In the genomic region with DNA sequence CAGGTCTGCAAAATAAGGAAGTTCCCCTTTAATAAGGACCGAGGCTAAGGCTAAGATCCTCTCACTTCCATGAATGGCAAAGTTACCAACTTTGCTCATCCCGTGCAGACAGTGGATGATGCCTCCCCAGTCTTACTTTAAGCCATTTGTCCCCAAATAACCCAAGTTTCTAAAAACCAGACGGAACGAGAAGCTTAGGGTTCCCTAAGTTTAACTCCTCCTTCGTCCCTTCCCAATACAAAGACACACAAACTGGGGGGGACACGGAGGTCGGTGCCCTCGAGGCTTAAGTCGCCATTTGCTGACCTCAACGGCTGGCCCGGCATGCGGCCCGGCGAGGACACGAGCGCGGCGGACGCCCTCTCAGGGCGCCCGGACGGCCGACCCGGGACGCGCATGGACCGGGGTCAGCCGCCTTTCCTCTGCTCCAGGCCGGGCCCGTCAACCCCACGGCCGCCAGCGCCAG, we compare ENCODE assay signal across 1 cellular context.
TF ChIP-seq lines count a peak whose summit lies in the region.

No MANE protein-coding gene starts in this region.

TF ChIP-seq in HepG2, 621 proteins besides CTCF, POLR2A, EP300 and RAD21 (continued from another document and continues in another):
- TF ChIP-seq, protein P1, sequence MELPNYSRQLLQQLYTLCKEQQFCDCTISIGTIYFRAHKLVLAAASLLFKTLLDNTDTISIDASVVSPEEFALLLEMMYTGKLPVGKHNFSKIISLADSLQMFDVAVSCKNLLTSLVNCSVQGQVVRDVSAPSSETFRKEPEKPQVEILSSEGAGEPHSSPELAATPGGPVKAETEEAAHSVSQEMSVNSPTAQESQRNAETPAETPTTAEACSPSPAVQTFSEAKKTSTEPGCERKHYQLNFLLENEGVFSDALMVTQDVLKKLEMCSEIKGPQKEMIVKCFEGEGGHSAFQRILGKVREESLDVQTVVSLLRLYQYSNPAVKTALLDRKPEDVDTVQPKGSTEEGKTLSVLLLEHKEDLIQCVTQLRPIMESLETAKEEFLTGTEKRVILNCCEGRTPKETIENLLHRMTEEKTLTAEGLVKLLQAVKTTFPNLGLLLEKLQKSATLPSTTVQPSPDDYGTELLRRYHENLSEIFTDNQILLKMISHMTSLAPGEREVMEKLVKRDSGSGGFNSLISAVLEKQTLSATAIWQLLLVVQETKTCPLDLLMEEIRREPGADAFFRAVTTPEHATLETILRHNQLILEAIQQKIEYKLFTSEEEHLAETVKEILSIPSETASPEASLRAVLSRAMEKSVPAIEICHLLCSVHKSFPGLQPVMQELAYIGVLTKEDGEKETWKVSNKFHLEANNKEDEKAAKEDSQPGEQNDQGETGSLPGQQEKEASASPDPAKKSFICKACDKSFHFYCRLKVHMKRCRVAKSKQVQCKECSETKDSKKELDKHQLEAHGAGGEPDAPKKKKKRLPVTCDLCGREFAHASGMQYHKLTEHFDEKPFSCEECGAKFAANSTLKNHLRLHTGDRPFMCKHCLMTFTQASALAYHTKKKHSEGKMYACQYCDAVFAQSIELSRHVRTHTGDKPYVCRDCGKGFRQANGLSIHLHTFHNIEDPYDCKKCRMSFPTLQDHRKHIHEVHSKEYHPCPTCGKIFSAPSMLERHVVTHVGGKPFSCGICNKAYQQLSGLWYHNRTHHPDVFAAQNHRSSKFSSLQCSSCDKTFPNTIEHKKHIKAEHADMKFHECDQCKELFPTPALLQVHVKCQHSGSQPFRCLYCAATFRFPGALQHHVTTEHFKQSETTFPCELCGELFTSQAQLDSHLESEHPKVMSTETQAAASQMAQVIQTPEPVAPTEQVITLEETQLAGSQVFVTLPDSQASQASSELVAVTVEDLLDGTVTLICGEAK (IDR thresholded peaks at IDR 0.05): no peak
- TF ChIP-seq, protein P1 (CRISPR knock-in tag; IDR thresholded peaks at IDR 0.05): 0 out of 2 replicates have a peak, but pooled peaks have one; percentile 5
- TF ChIP-seq ZNF530 (CRISPR knock-in tag; IDR thresholded peaks at IDR 0.05; ENCODE audit: low read depth) (no peak), ISX (CRISPR knock-in tag; conservative IDR thresholded peaks at IDR 0.05) (no peak), TRIM24 (CRISPR knock-in tag; IDR thresholded peaks at IDR 0.05) (no peak), ZNF232 (CRISPR knock-in tag; IDR thresholded peaks at IDR 0.05; ENCODE audit: borderline replicate concordance) (0 out of 2 replicates have a peak, but pooled peaks have one; percentile 39), KDM6A (CRISPR knock-in tag; IDR thresholded peaks at IDR 0.05; ENCODE audit: low read depth) (no peak), HHEX (CRISPR knock-in tag; IDR thresholded peaks at IDR 0.05) (no peak), FOXP1 (IDR thresholded peaks at IDR 0.05) (no peak), FOXP1 (CRISPR knock-in tag; IDR thresholded peaks at IDR 0.05) (no peak), ZNF781 (CRISPR knock-in tag; IDR thresholded peaks at IDR 0.05; ENCODE audit: borderline replicate concordance, not compliant biosample characterization) (peak; percentile 46), ZNF891 (CRISPR knock-in tag; IDR thresholded peaks at IDR 0.05) (no peak), MEIS2 (CRISPR knock-in tag; IDR thresholded peaks at IDR 0.05) (no peak; the same call in 1 of the 2 replicates), MATR3 (CRISPR knock-in tag; IDR thresholded peaks at IDR 0.05) (no peak), ARHGAP35 (CRISPR knock-in tag; IDR thresholded peaks at IDR 0.05; ENCODE audit: borderline replicate concordance) (no peak; the same call in 1 of the 2 replicates), ZFP62 (CRISPR knock-in tag; IDR thresholded peaks at IDR 0.05) (no peak), ARNT2 (CRISPR knock-in tag; IDR thresholded peaks at IDR 0.05; ENCODE audit: low read depth) (no peak), ZSCAN25 (CRISPR knock-in tag; IDR thresholded peaks at IDR 0.05) (no peak), REXO4 (CRISPR knock-in tag; IDR thresholded peaks at IDR 0.05; ENCODE audit: borderline replicate concordance) (no peak), ZNF678 (CRISPR knock-in tag; IDR thresholded peaks at IDR 0.05) (no peak), ZBTB38 (CRISPR knock-in tag; IDR thresholded peaks at IDR 0.05) (no peak), BCL6 (CRISPR knock-in tag; IDR thresholded peaks at IDR 0.05) (0 out of 2 replicates have a peak, but pooled peaks have one; percentile 3), FOXA1 (IDR thresholded peaks at IDR 0.05) (no peak), FOXA1 (CRISPR knock-in tag; IDR thresholded peaks at IDR 0.05) (no peak), MYNN (CRISPR knock-in tag; IDR thresholded peaks at IDR 0.05; ENCODE audit: low read depth) (no peak), TBL1XR1 (IDR thresholded peaks at IDR 0.05; ENCODE audit: borderline replicate concordance, low read length, partially characterized antibody) (no peak), MIER3 (CRISPR knock-in tag; IDR thresholded peaks at IDR 0.05; ENCODE audit: borderline replicate concordance) (no peak), ZFP36L1 (CRISPR knock-in tag; IDR thresholded peaks at IDR 0.05) (no peak), ZEB1 (IDR thresholded peaks at IDR 0.05; ENCODE audit: insufficient replicate concordance, low read depth) (no peak), ZNF546 (CRISPR knock-in tag; conservative IDR thresholded peaks at IDR 0.05) (0 out of 2 replicates have a peak, but pooled peaks have one; percentile 3), ZNF547 (CRISPR knock-in tag; IDR thresholded peaks at IDR 0.05) (no peak; the same call in 1 of the 2 replicates)
- TF ChIP-seq, protein P2, sequence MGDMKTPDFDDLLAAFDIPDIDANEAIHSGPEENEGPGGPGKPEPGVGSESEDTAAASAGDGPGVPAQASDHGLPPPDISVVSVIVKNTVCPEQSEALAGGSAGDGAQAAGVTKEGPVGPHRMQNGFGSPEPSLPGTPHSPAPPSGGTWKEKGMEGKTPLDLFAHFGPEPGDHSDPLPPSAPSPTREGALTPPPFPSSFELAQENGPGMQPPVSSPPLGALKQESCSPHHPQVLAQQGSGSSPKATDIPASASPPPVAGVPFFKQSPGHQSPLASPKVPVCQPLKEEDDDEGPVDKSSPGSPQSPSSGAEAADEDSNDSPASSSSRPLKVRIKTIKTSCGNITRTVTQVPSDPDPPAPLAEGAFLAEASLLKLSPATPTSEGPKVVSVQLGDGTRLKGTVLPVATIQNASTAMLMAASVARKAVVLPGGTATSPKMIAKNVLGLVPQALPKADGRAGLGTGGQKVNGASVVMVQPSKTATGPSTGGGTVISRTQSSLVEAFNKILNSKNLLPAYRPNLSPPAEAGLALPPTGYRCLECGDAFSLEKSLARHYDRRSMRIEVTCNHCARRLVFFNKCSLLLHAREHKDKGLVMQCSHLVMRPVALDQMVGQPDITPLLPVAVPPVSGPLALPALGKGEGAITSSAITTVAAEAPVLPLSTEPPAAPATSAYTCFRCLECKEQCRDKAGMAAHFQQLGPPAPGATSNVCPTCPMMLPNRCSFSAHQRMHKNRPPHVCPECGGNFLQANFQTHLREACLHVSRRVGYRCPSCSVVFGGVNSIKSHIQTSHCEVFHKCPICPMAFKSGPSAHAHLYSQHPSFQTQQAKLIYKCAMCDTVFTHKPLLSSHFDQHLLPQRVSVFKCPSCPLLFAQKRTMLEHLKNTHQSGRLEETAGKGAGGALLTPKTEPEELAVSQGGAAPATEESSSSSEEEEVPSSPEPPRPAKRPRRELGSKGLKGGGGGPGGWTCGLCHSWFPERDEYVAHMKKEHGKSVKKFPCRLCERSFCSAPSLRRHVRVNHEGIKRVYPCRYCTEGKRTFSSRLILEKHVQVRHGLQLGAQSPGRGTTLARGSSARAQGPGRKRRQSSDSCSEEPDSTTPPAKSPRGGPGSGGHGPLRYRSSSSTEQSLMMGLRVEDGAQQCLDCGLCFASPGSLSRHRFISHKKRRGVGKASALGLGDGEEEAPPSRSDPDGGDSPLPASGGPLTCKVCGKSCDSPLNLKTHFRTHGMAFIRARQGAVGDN (CRISPR knock-in tag; IDR thresholded peaks at IDR 0.05): peak; percentile 81
- TF ChIP-seq, protein P3, sequence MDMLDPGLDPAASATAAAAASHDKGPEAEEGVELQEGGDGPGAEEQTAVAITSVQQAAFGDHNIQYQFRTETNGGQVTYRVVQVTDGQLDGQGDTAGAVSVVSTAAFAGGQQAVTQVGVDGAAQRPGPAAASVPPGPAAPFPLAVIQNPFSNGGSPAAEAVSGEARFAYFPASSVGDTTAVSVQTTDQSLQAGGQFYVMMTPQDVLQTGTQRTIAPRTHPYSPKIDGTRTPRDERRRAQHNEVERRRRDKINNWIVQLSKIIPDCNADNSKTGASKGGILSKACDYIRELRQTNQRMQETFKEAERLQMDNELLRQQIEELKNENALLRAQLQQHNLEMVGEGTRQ (IDR thresholded peaks at IDR 0.05; ENCODE audit: low read depth, low read length): no peak
- TF ChIP-seq, protein P3 (CRISPR knock-in tag; IDR thresholded peaks at IDR 0.05; ENCODE audit: borderline replicate concordance): no peak
- TF ChIP-seq, protein P4, sequence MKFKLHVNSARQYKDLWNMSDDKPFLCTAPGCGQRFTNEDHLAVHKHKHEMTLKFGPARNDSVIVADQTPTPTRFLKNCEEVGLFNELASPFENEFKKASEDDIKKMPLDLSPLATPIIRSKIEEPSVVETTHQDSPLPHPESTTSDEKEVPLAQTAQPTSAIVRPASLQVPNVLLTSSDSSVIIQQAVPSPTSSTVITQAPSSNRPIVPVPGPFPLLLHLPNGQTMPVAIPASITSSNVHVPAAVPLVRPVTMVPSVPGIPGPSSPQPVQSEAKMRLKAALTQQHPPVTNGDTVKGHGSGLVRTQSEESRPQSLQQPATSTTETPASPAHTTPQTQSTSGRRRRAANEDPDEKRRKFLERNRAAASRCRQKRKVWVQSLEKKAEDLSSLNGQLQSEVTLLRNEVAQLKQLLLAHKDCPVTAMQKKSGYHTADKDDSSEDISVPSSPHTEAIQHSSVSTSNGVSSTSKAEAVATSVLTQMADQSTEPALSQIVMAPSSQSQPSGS (CRISPR knock-in tag; IDR thresholded peaks at IDR 0.05): no peak
- TF ChIP-seq, protein P5, sequence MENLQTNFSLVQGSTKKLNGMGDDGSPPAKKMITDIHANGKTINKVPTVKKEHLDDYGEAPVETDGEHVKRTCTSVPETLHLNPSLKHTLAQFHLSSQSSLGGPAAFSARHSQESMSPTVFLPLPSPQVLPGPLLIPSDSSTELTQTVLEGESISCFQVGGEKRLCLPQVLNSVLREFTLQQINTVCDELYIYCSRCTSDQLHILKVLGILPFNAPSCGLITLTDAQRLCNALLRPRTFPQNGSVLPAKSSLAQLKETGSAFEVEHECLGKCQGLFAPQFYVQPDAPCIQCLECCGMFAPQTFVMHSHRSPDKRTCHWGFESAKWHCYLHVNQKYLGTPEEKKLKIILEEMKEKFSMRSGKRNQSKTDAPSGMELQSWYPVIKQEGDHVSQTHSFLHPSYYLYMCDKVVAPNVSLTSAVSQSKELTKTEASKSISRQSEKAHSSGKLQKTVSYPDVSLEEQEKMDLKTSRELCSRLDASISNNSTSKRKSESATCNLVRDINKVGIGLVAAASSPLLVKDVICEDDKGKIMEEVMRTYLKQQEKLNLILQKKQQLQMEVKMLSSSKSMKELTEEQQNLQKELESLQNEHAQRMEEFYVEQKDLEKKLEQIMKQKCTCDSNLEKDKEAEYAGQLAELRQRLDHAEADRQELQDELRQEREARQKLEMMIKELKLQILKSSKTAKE (CRISPR knock-in tag; IDR thresholded peaks at IDR 0.05; ENCODE audit: borderline replicate concordance): no peak
- TF ChIP-seq, protein P6, sequence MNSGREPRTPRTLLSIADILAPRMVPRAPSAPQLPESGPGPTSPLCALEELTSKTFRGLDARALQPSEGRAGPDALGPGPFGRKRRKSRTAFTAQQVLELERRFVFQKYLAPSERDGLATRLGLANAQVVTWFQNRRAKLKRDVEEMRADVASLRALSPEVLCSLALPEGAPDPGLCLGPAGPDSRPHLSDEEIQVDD (CRISPR knock-in tag; IDR thresholded peaks at IDR 0.05; ENCODE audit: borderline replicate concordance): 0 out of 2 replicates have a peak, but pooled peaks have one; percentile 51
- TF ChIP-seq, protein P7, sequence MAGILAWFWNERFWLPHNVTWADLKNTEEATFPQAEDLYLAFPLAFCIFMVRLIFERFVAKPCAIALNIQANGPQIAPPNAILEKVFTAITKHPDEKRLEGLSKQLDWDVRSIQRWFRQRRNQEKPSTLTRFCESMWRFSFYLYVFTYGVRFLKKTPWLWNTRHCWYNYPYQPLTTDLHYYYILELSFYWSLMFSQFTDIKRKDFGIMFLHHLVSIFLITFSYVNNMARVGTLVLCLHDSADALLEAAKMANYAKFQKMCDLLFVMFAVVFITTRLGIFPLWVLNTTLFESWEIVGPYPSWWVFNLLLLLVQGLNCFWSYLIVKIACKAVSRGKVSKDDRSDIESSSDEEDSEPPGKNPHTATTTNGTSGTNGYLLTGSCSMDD (CRISPR knock-in tag; IDR thresholded peaks at IDR 0.05): no peak
